ENCODE assay signal across 23 cellular contexts in the genomic region with DNA sequence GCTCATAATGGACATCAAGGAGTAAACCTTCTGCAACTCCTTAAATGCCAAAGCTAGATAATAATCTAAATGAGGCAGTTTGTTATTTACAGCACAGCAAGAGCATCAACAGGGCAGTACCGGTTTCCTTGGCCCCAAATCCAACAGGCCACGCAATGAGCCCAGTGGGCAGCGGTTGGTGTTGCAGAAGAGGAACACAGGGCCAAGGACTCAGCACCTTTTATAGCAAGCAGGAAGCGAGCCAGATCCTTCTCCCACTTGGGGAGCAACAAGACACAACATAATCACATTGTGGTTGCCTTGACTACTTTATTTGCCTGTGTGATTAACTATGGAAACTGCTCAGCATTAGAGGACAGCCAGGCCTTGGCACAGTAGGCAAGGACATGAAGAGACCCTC.
A peak's percentile ranks its signal among the peaks of the same experiment; 100 is the strongest.
DNase-seq lines count a peak whose midpoint lies in the region; ATAC-seq and TF ChIP-seq lines count a peak whose summit lies in the region.
"Had no signal": no experiment of that assay in that cellular context is flagged by ENCODE, and none has a peak within 500 bp of the region (broad histone marks: within the 10 kb centered on the region; RNA-seq: fewer than 3 reads in every experiment).

No MANE protein-coding gene starts in this region.

- WGBS in mesenchymal stem cell = 91% methylated on average over 4 of the region's 4 CpGs
- WGBS in heart right ventricle, 2 donors = 74 to 75% methylated on average over 4 of the region's 4 CpGs

- no peaks in the 10 kb centered on the region for H3K79me1 ChIP-seq in mesenchymal stem cell (replicated peaks; ENCODE audit: low read length, poor library complexity, severe bottlenecking)

- no peaks in the 10 kb centered on the region for H3K36me3 ChIP-seq in mesenchymal stem cell (ENCODE audit: control insufficient read depth in 1 of 2, insufficient read depth in 2 of 2, low read depth in 1 of 2, low read length in 2 of 2)
- no peaks in the 10 kb centered on the region for H3K36me3 ChIP-seq in heart right ventricle
- H3K36me3 ChIP-seq: BLaER1 had no signal

- no peak for TF ChIP-seq CTCF in glutamatergic neuron (IDR thresholded peaks at IDR 0.05; ENCODE audit: partially characterized antibody, unreplicated experiment)
- no peak for TF ChIP-seq CTCF in heart right ventricle (IDR thresholded peaks at IDR 0.05)

- no peaks in the 10 kb centered on the region for H3K27me3 Mint-ChIP-seq in glutamatergic neuron (ENCODE audit: unreplicated experiment)

- no peaks in the 10 kb centered on the region for H3K36me3 Mint-ChIP-seq in glutamatergic neuron (ENCODE audit: unreplicated experiment)
- H3K36me3 Mint-ChIP-seq: CD4-positive, alpha-beta memory T cell had no signal

- H3K9ac ChIP-seq in mesenchymal stem cell (ENCODE audit: low read length) = peak overlapping the region; percentile 48
- H3K9ac ChIP-seq: BLaER1, KMS-11 had no signal

- H3K4me3 Mint-ChIP-seq in glutamatergic neuron (ENCODE audit: unreplicated experiment) = no peak overlapping the region
- H3K4me3 Mint-ChIP-seq: CD4-positive, alpha-beta memory T cell had no signal

- no peak overlapping the region for H3K27ac Mint-ChIP-seq in glutamatergic neuron (ENCODE audit: unreplicated experiment)
- H3K27ac Mint-ChIP-seq: CD4-positive, alpha-beta memory T cell had no signal

- H3K18ac ChIP-seq in mesenchymal stem cell (ENCODE audit: low read depth in 1 of 2, low read length in 2 of 2) = no peak overlapping the region

- H2AFZ ChIP-seq in mesenchymal stem cell (ENCODE audit: low read depth, low read length) = no peak overlapping the region

- H2AK5ac ChIP-seq in mesenchymal stem cell (ENCODE audit: low read length, severe bottlenecking) = no peak overlapping the region

- no peak overlapping the region for H2BK12ac ChIP-seq in mesenchymal stem cell (ENCODE audit: low read length in 2 of 2)

- no peak overlapping the region for H2BK120ac ChIP-seq in mesenchymal stem cell (ENCODE audit: low read depth, low read length)

- DNase-seq in NCI-H82 (lab: John Stamatoyannopoulos, UW) = peak; percentile 37
- no peak for DNase-seq in NCI-H82 treated with DMSO at 0.1 percent for 48 hours (lab: John Stamatoyannopoulos, UW; ENCODE audit: unreplicated experiment)
- peak; percentile 57 for DNase-seq in CD1c-positive myeloid dendritic cell (ENCODE audit: extremely low spot score)
- DNase-seq in MV-4-11 (lab: John Stamatoyannopoulos, UW) = peak; percentile 33
- no peak for DNase-seq in mesenchymal stem cell
- no peak for DNase-seq in glutamatergic neuron
- no peak for DNase-seq in heart right ventricle
- DNase-seq in AG08396 (ENCODE audit: low spot score) = no peak
- DNase-seq: Calu3; CD4-positive, alpha-beta memory T cell; DMS153; GDM1; IMR-90; NCI-H1105; NCI-H146; NCI-H2029; NCI-H226; NCI-H524; NK-92 treated with Interleukin-12 subunit alpha and Interleukin-12 subunit beta, amount 100 ng/mL, for 24 hours had no signal

- ATAC-seq in heart right ventricle = no peak
- ATAC-seq: HCT116, Right ventricle myocardium inferior had no signal

- H3K9me3 ChIP-seq in mesenchymal stem cell (ENCODE audit: control insufficient read depth, low read length) (no peaks in the 10 kb centered on the region), heart right ventricle (peaks cover 0 to 4% (median 0%) of the 10 kb centered on the region in 11 donors)
- H3K9me3 ChIP-seq: BLaER1 had no signal

- no peak overlapping the region for H4K8ac ChIP-seq in mesenchymal stem cell (ENCODE audit: low read length)

- no peak overlapping the region for H4K91ac ChIP-seq in mesenchymal stem cell (ENCODE audit: low read length)

- peak overlapping the region in 1 of 2 experiments; percentile 22 for H3K4ac ChIP-seq in mesenchymal stem cell (ENCODE audit: low read depth in 1 of 2, low read length in 2 of 2)

- H3K4me1 ChIP-seq in mesenchymal stem cell (ENCODE audit: control insufficient read depth, insufficient read depth, low read depth, low read length) (no peaks in the 10 kb centered on the region), heart right ventricle (no peaks in the 10 kb centered on the region)
- H3K4me1 ChIP-seq: BLaER1 had no signal

- peaks cover 1% of the 10 kb centered on the region for H3K9me3 Mint-ChIP-seq in glutamatergic neuron (ENCODE audit: unreplicated experiment)

- no peak overlapping the region for H3K14ac ChIP-seq in mesenchymal stem cell (ENCODE audit: low read length in 2 of 2)

- no peak overlapping the region for H2BK15ac ChIP-seq in mesenchymal stem cell (ENCODE audit: low read depth, poor library complexity, severe bottlenecking)

- H3K4me1 Mint-ChIP-seq in glutamatergic neuron (ENCODE audit: low read depth, unreplicated experiment) = peaks cover 2% of the 10 kb centered on the region
- H3K4me1 Mint-ChIP-seq: CD4-positive, alpha-beta memory T cell had no signal

- no peak overlapping the region for H3K4me2 ChIP-seq in mesenchymal stem cell (ENCODE audit: low read length, poor library complexity, severe bottlenecking)
- H3K4me2 ChIP-seq: BLaER1, KMS-11 had no signal

- intact Hi-C loops in heart right ventricle (cut with DNase I) = no loop called here

- H3K27me3 ChIP-seq in mesenchymal stem cell (ENCODE audit: control insufficient read depth in 1 of 2, insufficient read depth in 1 of 2, low read length in 2 of 2) (no peaks in the 10 kb centered on the region), heart right ventricle (peaks cover 0 to 7% (median 0%) of the 10 kb centered on the region in 7 donors)
- H3K27me3 ChIP-seq: BLaER1 had no signal

- no peak overlapping the region for H3K27ac ChIP-seq in mesenchymal stem cell (ENCODE audit: low read length, poor library complexity, severe bottlenecking)
- no peak overlapping the region for H3K27ac ChIP-seq in heart right ventricle
- H3K27ac ChIP-seq: BLaER1, KMS-11 had no signal

- no peak overlapping the region for H3K23ac ChIP-seq in mesenchymal stem cell (ENCODE audit: low read length in 2 of 2)

- H2BK5ac ChIP-seq in mesenchymal stem cell (ENCODE audit: low read depth, low read length, poor library complexity, severe bottlenecking) = no peak overlapping the region

- no peak overlapping the region for H3K4me3 ChIP-seq in mesenchymal stem cell (ENCODE audit: insufficient read depth in 1 of 2, low read depth in 1 of 2, low read length in 2 of 2)
- H3K4me3 ChIP-seq in heart right ventricle = no peak overlapping the region
- H3K4me3 ChIP-seq: BLaER1 had no signal

Comparison
In these comparisons a context has a peak if more than half of its experiments do, and no peak if none do; other contexts are left out.
1. DNase-seq: peak in NCI-H82 (single experiment), CD1c-positive myeloid dendritic cell (single experiment) and MV-4-11 (single experiment); none in NCI-H82 treated with DMSO at 0.1 percent for 48 hours (single experiment), mesenchymal stem cell (single experiment), glutamatergic neuron (single experiment), heart right ventricle (0 of 2) and AG08396 (single experiment).